8 cellular contexts compared by ENCODE assay signal in genomic region chr1:62784509-62785365, GRCh38. TPM values are rescaled to one million over a fixed set of nuclear protein-coding genes. Genes with fewer than 3 reads are reported as not detected.
DNase-seq lines count a peak whose midpoint lies in the region; ATAC-seq and TF ChIP-seq lines count a peak whose summit lies in the region.

No MANE protein-coding gene starts in this region.

- TF ChIP-seq CTCF in GM12864 (IDR thresholded peaks at IDR 0.05; ENCODE audit: low read depth, low read length, missing control alignments) (no peak), KMS-11 (conservative IDR thresholded peaks at IDR 0.05; ENCODE audit: low read depth, low read length) (no peak), astrocyte of the spinal cord (IDR thresholded peaks at IDR 0.05; ENCODE audit: low read depth, low read length) (no peak), thyroid gland (IDR thresholded peaks at IDR 0.05) (no peak)

- DNase-seq in GM12864 (ENCODE audit: low read depth) = no peak
- peak; percentile 45 for DNase-seq in astrocyte of the spinal cord (ENCODE audit: low read depth, low spot score)
- no peak for DNase-seq in thyroid gland
- DNase-seq in NCI-H2171 (lab: John Stamatoyannopoulos, UW) = no peak
- no peak for DNase-seq in activated T-cell treated with anti-CD3 and anti-CD28 coated beads, Interleukin-2, amount 50 U/mL, for 24 hours

- peaks cover 23% of the 10 kb centered on the region for H3K4me1 Mint-ChIP-seq in activated T-cell treated with anti-CD3 and anti-CD28 coated beads, Interleukin-2, amount 50 U/mL, for 24 hours (ENCODE audit: low read depth)

- H2AFZ ChIP-seq in KMS-11 (ENCODE audit: low read depth) = peak overlapping the region; percentile 80

- no peaks in the 10 kb centered on the region for H3K9me3 Mint-ChIP-seq in activated T-cell treated with anti-CD3 and anti-CD28 coated beads, Interleukin-2, amount 50 U/mL, for 24 hours

- peaks cover 4% of the 10 kb centered on the region for H3K36me3 Mint-ChIP-seq in activated T-cell treated with anti-CD3 and anti-CD28 coated beads, Interleukin-2, amount 50 U/mL, for 24 hours (ENCODE audit: low read depth)

- peak overlapping the region; percentile 51 for H3K27ac ChIP-seq in KMS-11
- peak overlapping the region; percentile 96 for H3K27ac ChIP-seq in layer of hippocampus (ENCODE audit: low read depth, low read length)
- H3K27ac ChIP-seq in thyroid gland = peak overlapping the region in 1 of 3 donors; percentile 93

- H3K4me3 ChIP-seq in GM12864 (ENCODE audit: low read depth, low read length) (peak overlapping the region; percentile 98), KMS-11 (IDR thresholded peaks at IDR 0.05; ENCODE audit: insufficient read depth, low read depth, low read length) (peak overlapping the region; percentile 55), astrocyte of the spinal cord (ENCODE audit: low read depth, low read length) (peak overlapping the region; percentile 90), thyroid gland (replicated peaks in 1 of 3) (peak overlapping the region; percentile 27 to 87 (median 65))

- no peaks in the 10 kb centered on the region for H4K20me1 ChIP-seq in KMS-11 (ENCODE audit: insufficient read depth)

- ATAC-seq in GM21619 (IDR thresholded peaks at IDR 0.05; ENCODE audit: unreplicated experiment) = peak; percentile 11

- WGBS in thyroid gland, 2 donors = 12 to 15% methylated on average over 12 of the region's 12 CpGs

- peak overlapping the region; percentile 58 for H3K4me2 ChIP-seq in KMS-11

- H3K36me3 ChIP-seq in KMS-11 (ENCODE audit: insufficient read depth) (no peaks in the 10 kb centered on the region), thyroid gland (no peaks in the 10 kb centered on the region)

- no peak for TF ChIP-seq POLR2A in thyroid gland (IDR thresholded peaks at IDR 0.05)

- peak overlapping the region; percentile 62 for H3K9ac ChIP-seq in KMS-11

- no peak overlapping the region for H3K27ac Mint-ChIP-seq in activated T-cell treated with anti-CD3 and anti-CD28 coated beads, Interleukin-2, amount 50 U/mL, for 24 hours

- H3K4me1 ChIP-seq in KMS-11 (ENCODE audit: low read depth, poor library complexity, severe bottlenecking) = peaks cover 24% of the 10 kb centered on the region
- H3K4me1 ChIP-seq in thyroid gland = peaks cover 8 to 10% of the 10 kb centered on the region in 2 donors

- in situ Hi-C loops in astrocyte of the spinal cord (cut with HindIII; ENCODE audit: low sequenced_read_pairs) = no loop called here

- H3K27me3 ChIP-seq in KMS-11 (ENCODE audit: insufficient read depth, low read depth) = no peaks in the 10 kb centered on the region
- H3K27me3 ChIP-seq in layer of hippocampus (ENCODE audit: control insufficient read depth, insufficient read depth, low read length) = no peaks in the 10 kb centered on the region
- H3K27me3 ChIP-seq in thyroid gland = no peaks in the 10 kb centered on the region

- intact Hi-C loops in thyroid gland (cut with DNase I) = no loop called here

- H3K79me2 ChIP-seq in KMS-11 (ENCODE audit: insufficient read depth, low read depth) = no peaks in the 10 kb centered on the region

- H3K4me3 Mint-ChIP-seq in activated T-cell treated with anti-CD3 and anti-CD28 coated beads, Interleukin-2, amount 50 U/mL, for 24 hours = no peak overlapping the region

- peaks cover 11% of the 10 kb centered on the region for H3K27me3 Mint-ChIP-seq in activated T-cell treated with anti-CD3 and anti-CD28 coated beads, Interleukin-2, amount 50 U/mL, for 24 hours

- no peaks in the 10 kb centered on the region for H3K9me3 ChIP-seq in thyroid gland

RNA-seq across cellular contexts. Expression of gene ATG4C, which starts 0.8 kb away (rescaled TPM):
- total RNA-seq in thyroid gland = 10 to 100 TPM; 16.3 to 23.4 (median 19.9) TPM
